In the genomic region with DNA sequence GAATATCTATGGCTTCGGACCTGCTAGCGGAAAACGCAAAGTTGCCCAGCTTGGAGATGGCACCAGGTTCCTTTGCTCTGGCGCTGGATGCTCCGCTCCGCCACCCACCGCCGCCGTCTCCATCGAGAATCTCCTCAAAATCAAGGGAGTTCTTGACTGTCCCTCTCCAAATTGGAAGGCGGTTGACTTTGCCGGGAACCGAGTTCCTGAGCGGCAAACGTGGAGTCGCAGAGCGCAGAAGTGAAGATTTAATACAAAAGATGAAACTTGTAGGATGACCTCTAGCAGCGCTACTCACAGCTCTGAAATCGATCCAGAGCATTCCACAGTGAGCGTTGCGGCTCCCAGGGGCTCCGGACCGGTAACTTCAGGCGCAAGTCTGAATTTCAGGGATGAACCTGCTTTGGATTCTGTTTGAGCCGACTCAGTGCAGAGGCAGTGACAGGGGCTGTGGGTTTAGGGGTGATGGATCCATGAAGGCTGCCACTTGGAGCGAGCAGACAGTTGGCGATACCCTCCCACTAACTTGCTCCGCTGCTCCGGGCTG, we compare ENCODE assay signal across 9 cellular contexts. TPM values are rescaled to one million over a fixed set of nuclear protein-coding genes. Genes with fewer than 3 reads are reported as not detected.
DNase-seq lines count a peak whose midpoint lies in the region; ATAC-seq and TF ChIP-seq lines count a peak whose summit lies in the region.
"Had no signal": no experiment of that assay in that cellular context is flagged by ENCODE, and none has a peak within 500 bp of the region (broad histone marks: within the 10 kb centered on the region; RNA-seq: fewer than 3 reads in every experiment).

No MANE protein-coding gene starts in this region.

- ATAC-seq in HG02840 (IDR thresholded peaks at IDR 0.05; ENCODE audit: low FRiP score, unreplicated experiment), result no peak
- ATAC-seq: heart left ventricle had no signal

- H3K4me1 Mint-ChIP-seq in immature natural killer cell, result peaks cover 19 to 21% of the 10 kb centered on the region in 2 donors

- no peak for TF ChIP-seq CTCF in astrocyte of the cerebellum (IDR thresholded peaks at IDR 0.05; ENCODE audit: low read depth, low read length, missing control alignments)
- TF ChIP-seq CTCF in testis (IDR thresholded peaks at IDR 0.05), result no peak

- peak overlapping the region; percentile 88 to 97 (median 93) for H3K4me3 Mint-ChIP-seq in immature natural killer cell

- in situ Hi-C loops in astrocyte of the cerebellum (cut with HindIII; ENCODE audit: low sequenced_read_pairs), result no loop called here

- intact Hi-C loops in testis (cut with DNase I; ENCODE audit: low total_unique reads), result no loop called here

- no peaks in the 10 kb centered on the region for H3K36me3 Mint-ChIP-seq in immature natural killer cell

- H3K4me1 ChIP-seq in testis, result no peaks in the 10 kb centered on the region

- no peak overlapping the region for H3K27ac ChIP-seq in testis
- H3K27ac ChIP-seq: heart left ventricle had no signal

- no peaks in the 10 kb centered on the region for H3K27me3 ChIP-seq in testis

- H3K9me3 ChIP-seq in testis, result no peaks in the 10 kb centered on the region
- H3K9me3 ChIP-seq: heart left ventricle had no signal

- TF ChIP-seq POLR2A in testis (IDR thresholded peaks at IDR 0.05), result no peak

- no peaks in the 10 kb centered on the region for H3K36me3 ChIP-seq in testis (ENCODE audit: low read depth, missing control alignments)
- H3K36me3 ChIP-seq: heart left ventricle had no signal

- H3K27ac Mint-ChIP-seq in immature natural killer cell, result no peak overlapping the region

- 3 to 4% methylated on average over 27 to 29 of the region's 29 CpGs for WGBS in testis, 2 donors

- POLR2A ChIA-PET in HEK293T (lab: Yijun Ruan, JAX), result no interaction called here

- DNase-seq in NCI-H345 (lab: John Stamatoyannopoulos, UW) (peak; percentile 55), NCI-H345 treated with DMSO at 0.1 percent for 48 hours (lab: John Stamatoyannopoulos, UW; ENCODE audit: unreplicated experiment) (no peak), astrocyte of the cerebellum (ENCODE audit: low read depth) (no peak), immature natural killer cell (no peak), testis (peak; percentile 26), HEK293T (ENCODE audit: extremely low spot score) (no peak), NCI-H2029 (lab: John Stamatoyannopoulos, UW) (no peak)
- DNase-seq: heart left ventricle had no signal

- CTCF ChIA-PET in HEK293T (lab: Yijun Ruan, JAX), result interaction anchor here (0.7 kb wide), 1 partner anchor 533 kb away, joined by 3 read pairs; no protein-coding TSS in a partner anchor

- H3K4me3 ChIP-seq in astrocyte of the cerebellum (ENCODE audit: low read depth, low read length) (peak overlapping the region; percentile 44), testis (peak overlapping the region; percentile 46 to 69)

- H3K27me3 Mint-ChIP-seq in immature natural killer cell (ENCODE audit: low read depth in 3 of 3), result peaks cover 0 to 12% (median 11%) of the 10 kb centered on the region in 3 donors

- peaks cover 1 to 21% (median 13%) of the 10 kb centered on the region in 6 donors for H3K9me3 Mint-ChIP-seq in immature natural killer cell

TF ChIP-seq in HEK293T, 16 proteins besides CTCF, POLR2A, EP300 and RAD21:
- TF ChIP-seq FOXK2 (IDR thresholded peaks at IDR 0.05) (no peak), BHLHE40 (IDR thresholded peaks at IDR 0.05; ENCODE audit: borderline replicate concordance) (no peak), SUZ12 (IDR thresholded peaks at IDR 0.05) (no peak), TARDBP (IDR thresholded peaks at IDR 0.05) (no peak), L3MBTL2 (conservative IDR thresholded peaks at IDR 0.05) (no peak), ZNF384 (IDR thresholded peaks at IDR 0.05) (no peak), FOXA1 (IDR thresholded peaks at IDR 0.05) (no peak), NFRKB (IDR thresholded peaks at IDR 0.05) (no peak), ELF4 (IDR thresholded peaks at IDR 0.05) (no peak), ARNT (IDR thresholded peaks at IDR 0.05) (no peak), HDGF (IDR thresholded peaks at IDR 0.05; ENCODE audit: borderline replicate concordance) (no peak), CTBP1 (IDR thresholded peaks at IDR 0.05; ENCODE audit: borderline replicate concordance) (no peak), FOXM1 (IDR thresholded peaks at IDR 0.05; ENCODE audit: borderline replicate concordance) (no peak), LEF1 (IDR thresholded peaks at IDR 0.05; ENCODE audit: borderline replicate concordance) (no peak), SP1 (IDR thresholded peaks at IDR 0.05) (no peak)
- TF ChIP-seq, protein P1, sequence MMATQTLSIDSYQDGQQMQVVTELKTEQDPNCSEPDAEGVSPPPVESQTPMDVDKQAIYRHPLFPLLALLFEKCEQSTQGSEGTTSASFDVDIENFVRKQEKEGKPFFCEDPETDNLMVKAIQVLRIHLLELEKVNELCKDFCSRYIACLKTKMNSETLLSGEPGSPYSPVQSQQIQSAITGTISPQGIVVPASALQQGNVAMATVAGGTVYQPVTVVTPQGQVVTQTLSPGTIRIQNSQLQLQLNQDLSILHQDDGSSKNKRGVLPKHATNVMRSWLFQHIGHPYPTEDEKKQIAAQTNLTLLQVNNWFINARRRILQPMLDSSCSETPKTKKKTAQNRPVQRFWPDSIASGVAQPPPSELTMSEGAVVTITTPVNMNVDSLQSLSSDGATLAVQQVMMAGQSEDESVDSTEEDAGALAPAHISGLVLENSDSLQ (IDR thresholded peaks at IDR 0.05), result no peak

RNA-seq across cellular contexts. Expression of a gene that starts 1.4 kb away (rescaled TPM):
- 1 to 10 TPM; 1.8 to 8.9 (median 8.6) TPM for polyA plus RNA-seq in immature natural killer cell
- 1 to 10 TPM; 1.9 to 2.7 TPM for total RNA-seq in testis
- polyA plus RNA-seq in testis (ENCODE audit: insufficient read depth, low read depth, low replicate concordance), result 3.9 TPM
- total RNA-seq: heart left ventricle had no signal

Comparison
In these comparisons a context has a peak if more than half of its experiments do, and no peak if none do; other contexts are left out.
1. DNase-seq: peak in NCI-H345 (single experiment) and testis (single experiment); none in NCI-H345 treated with DMSO at 0.1 percent for 48 hours (single experiment), astrocyte of the cerebellum (single experiment), immature natural killer cell (0 of 3), HEK293T (single experiment) and NCI-H2029 (single experiment).